8 cellular contexts compared by ENCODE assay signal in the genomic region with DNA sequence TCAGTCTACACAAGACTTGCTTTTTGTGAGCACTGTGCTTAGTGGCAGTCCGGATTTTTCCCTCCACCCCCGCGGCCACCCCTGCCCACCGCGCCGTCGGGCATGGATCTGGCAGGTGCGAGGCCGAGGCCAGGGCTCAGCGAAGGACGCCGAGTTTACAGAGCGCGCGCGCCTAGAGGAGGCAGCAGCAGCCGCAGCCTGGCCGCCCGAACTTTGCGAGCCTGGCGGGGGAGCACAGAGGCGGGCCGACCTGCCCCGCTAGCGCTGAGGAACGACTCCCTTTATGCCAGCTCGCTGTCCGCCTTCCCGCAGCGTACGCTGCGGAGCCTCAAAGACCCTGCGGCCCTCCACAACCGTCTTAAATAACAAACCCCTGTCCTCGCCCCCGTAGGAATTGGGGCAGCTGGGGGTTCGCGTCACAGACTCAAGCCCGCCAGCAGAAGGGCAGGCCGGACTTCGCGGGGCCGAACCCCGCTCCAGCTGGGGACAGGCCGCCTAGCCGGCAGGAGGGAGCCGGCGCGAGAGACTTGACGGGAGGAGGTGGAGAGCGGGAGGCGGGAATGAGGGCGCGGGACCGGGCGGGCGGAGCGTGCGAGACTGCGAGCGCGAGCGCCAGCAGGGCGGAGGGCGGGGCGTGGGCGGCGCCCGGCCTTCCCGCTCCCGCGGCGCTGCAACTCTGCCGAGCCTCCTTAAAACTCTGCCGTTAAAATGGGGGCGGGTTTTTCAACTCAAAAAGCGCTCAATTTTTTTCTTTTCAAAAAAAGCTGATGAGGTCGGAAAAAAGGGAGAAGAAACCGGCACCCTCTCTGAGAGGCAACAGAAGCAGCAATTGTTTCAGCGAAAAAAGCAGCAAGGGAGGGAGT. TPM values are rescaled to one million over a fixed set of nuclear protein-coding genes. Genes with fewer than 3 reads are reported as not detected.
A peak's percentile ranks its signal among the peaks of the same experiment; 100 is the strongest.
DNase-seq lines count a peak whose midpoint lies in the region; ATAC-seq and TF ChIP-seq lines count a peak whose summit lies in the region.

No MANE protein-coding gene starts in this region.

- H3K9me3 Mint-ChIP-seq in activated T-cell treated with anti-CD3 and anti-CD28 coated beads, Interleukin-2, amount 50 U/mL, for 72 hours, result no peaks in the 10 kb centered on the region
- H3K9me3 Mint-ChIP-seq in naive B cell, result no peaks in the 10 kb centered on the region
- H3K9me3 Mint-ChIP-seq in stimulated activated memory B cell treated with anti-CD40 and anti-IgM and Interleukin-4, amounts not matched to agents 10 μg/mL and 1 μg/mL and 100 μg/mL, for 72 hours, result no peaks in the 10 kb centered on the region

- WGBS in esophagus squamous epithelium, 2 donors, result 0 to 1% methylated on average over 13 to 23 of the region's 80 CpGs

- H3K27ac ChIP-seq in PC-9 (peak overlapping the region; percentile 62), esophagus squamous epithelium (peak overlapping the region; percentile 95 to 100 (median 97))

- H4K20me1 ChIP-seq in PC-9 (ENCODE audit: insufficient read depth), result no peaks in the 10 kb centered on the region

- H3K79me2 ChIP-seq in PC-9 (ENCODE audit: low read depth), result no peaks in the 10 kb centered on the region

- peaks cover 2 to 4% of the 10 kb centered on the region in 2 donors for H3K36me3 Mint-ChIP-seq in activated T-cell treated with anti-CD3 and anti-CD28 coated beads, Interleukin-2, amount 50 U/mL, for 72 hours (ENCODE audit: insufficient read depth in 2 of 2)
- no peaks in the 10 kb centered on the region for H3K36me3 Mint-ChIP-seq in naive B cell
- H3K36me3 Mint-ChIP-seq in stimulated activated memory B cell treated with anti-CD40 and anti-IgM and Interleukin-4, amounts not matched to agents 10 μg/mL and 1 μg/mL and 100 μg/mL, for 72 hours, result no peaks in the 10 kb centered on the region

- H3K27ac Mint-ChIP-seq in activated T-cell treated with anti-CD3 and anti-CD28 coated beads, Interleukin-2, amount 50 U/mL, for 72 hours, result peak overlapping the region; percentile 94
- peak overlapping the region; percentile 76 to 97 (median 90) for H3K27ac Mint-ChIP-seq in naive B cell
- peak overlapping the region; percentile 57 for H3K27ac Mint-ChIP-seq in stimulated activated memory B cell treated with anti-CD40 and anti-IgM and Interleukin-4, amounts not matched to agents 10 μg/mL and 1 μg/mL and 100 μg/mL, for 72 hours

- H3K27me3 ChIP-seq in PC-9 (ENCODE audit: insufficient read depth, low read depth) (no peaks in the 10 kb centered on the region), esophagus squamous epithelium (no peaks in the 10 kb centered on the region)

- BruUV-seq in PC-9 (replicated peaks; lab: Mats Ljungman, UMichigan), result TSS peak; percentile 90

- CTCF ChIA-PET in PC-9 (lab: Charles Lee), result interaction anchor here (0.6 kb wide), 1 partner anchor 640 kb away, joined by 5 read pairs; no protein-coding TSS in a partner anchor

- peak overlapping the region; percentile 99 for H2AFZ ChIP-seq in PC-9

- H3K9me3 ChIP-seq in PC-9 (ENCODE audit: insufficient read depth, low read depth) (no peaks in the 10 kb centered on the region), esophagus squamous epithelium (no peaks in the 10 kb centered on the region)

- peaks cover 33% of the 10 kb centered on the region for H3K4me1 Mint-ChIP-seq in activated T-cell treated with anti-CD3 and anti-CD28 coated beads, Interleukin-2, amount 50 U/mL, for 72 hours (ENCODE audit: low read depth)
- H3K4me1 Mint-ChIP-seq in naive B cell, result peaks cover 18 to 25% (median 21%) of the 10 kb centered on the region in 3 donors
- H3K4me1 Mint-ChIP-seq in stimulated activated memory B cell treated with anti-CD40 and anti-IgM and Interleukin-4, amounts not matched to agents 10 μg/mL and 1 μg/mL and 100 μg/mL, for 72 hours, result peaks cover 27% of the 10 kb centered on the region

- peaks cover 18% of the 10 kb centered on the region for H3F3A ChIP-seq in PC-9 (ENCODE audit: insufficient read depth, low read depth)

- intact Hi-C loops in PC-9 (cut with micrococcal nuclease; ENCODE audit: unreplicated experiment) (loop anchor here (1.0 to 5.0 kb wide), 3 partner anchors 8 to 169 kb away; partner anchors contain the start of gene FAF1), esophagus squamous epithelium (cut with DNase I) (no loop called here)

- TF ChIP-seq POLR2A in esophagus squamous epithelium (IDR thresholded peaks at IDR 0.05), result peak in 2 of 4 donors; percentile 70 to 81

- H3K4me3 Mint-ChIP-seq in activated T-cell treated with anti-CD3 and anti-CD28 coated beads, Interleukin-2, amount 50 U/mL, for 72 hours, result peak overlapping the region; percentile 93 to 97
- peak overlapping the region; percentile 86 to 99 (median 96) for H3K4me3 Mint-ChIP-seq in naive B cell
- H3K4me3 Mint-ChIP-seq in stimulated activated memory B cell treated with anti-CD40 and anti-IgM and Interleukin-4, amounts not matched to agents 10 μg/mL and 1 μg/mL and 100 μg/mL, for 72 hours, result peak overlapping the region; percentile 93

- H3K4me1 ChIP-seq in PC-9 (replicated peaks; ENCODE audit: insufficient read depth) (peaks cover 24% of the 10 kb centered on the region), esophagus squamous epithelium (peaks cover 0 to 47% (median 0%) of the 10 kb centered on the region in 3 donors)

- peaks cover 19% of the 10 kb centered on the region for H3K27me3 Mint-ChIP-seq in activated T-cell treated with anti-CD3 and anti-CD28 coated beads, Interleukin-2, amount 50 U/mL, for 72 hours (ENCODE audit: low read depth)
- peaks cover 0 to 15% (median 9%) of the 10 kb centered on the region in 3 donors for H3K27me3 Mint-ChIP-seq in naive B cell
- H3K27me3 Mint-ChIP-seq in stimulated activated memory B cell treated with anti-CD40 and anti-IgM and Interleukin-4, amounts not matched to agents 10 μg/mL and 1 μg/mL and 100 μg/mL, for 72 hours, result peaks cover 17% of the 10 kb centered on the region

- H3K4me3 ChIP-seq in Jurkat, Clone E6-1 (ENCODE audit: low read length), result peak overlapping the region; percentile 97
- H3K4me3 ChIP-seq in PC-9 (peak overlapping the region; percentile 86), esophagus squamous epithelium (peak overlapping the region; percentile 77 to 90 (median 84))

- POLR2A ChIA-PET in PC-9 (lab: Charles Lee; ENCODE audit: unreplicated experiment), result no interaction called here

- peak; percentile 65 for ATAC-seq in GM21576 (IDR thresholded peaks at IDR 0.05; ENCODE audit: unreplicated experiment)
- peak; percentile 80 to 83 for ATAC-seq in activated T-cell treated with anti-CD3 and anti-CD28 coated beads, Interleukin-2, amount 50 U/mL, for 72 hours (replicated peaks in 1 of 2)
- ATAC-seq in naive B cell (ENCODE audit: low read depth in 2 of 2), result peak; percentile 80 to 81
- peak; percentile 94 for ATAC-seq in stimulated activated memory B cell treated with anti-CD40 and anti-IgM and Interleukin-4, amounts not matched to agents 10 μg/mL and 1 μg/mL and 100 μg/mL, for 72 hours

- peak overlapping the region; percentile 82 for H3K4me2 ChIP-seq in PC-9

- peak; percentile 90 for DNase-seq in DMS114 treated with DMSO at 0.1 percent for 48 hours (lab: John Stamatoyannopoulos, UW; ENCODE audit: unreplicated experiment)
- peak; percentile 90 for DNase-seq in Jurkat, Clone E6-1 (ENCODE audit: low read depth, low spot score)
- DNase-seq in PC-9, result peak; percentile 68 to 93
- DNase-seq in activated T-cell treated with anti-CD3 and anti-CD28 coated beads, Interleukin-2, amount 50 U/mL, for 72 hours, result peak; percentile 85 to 86
- peak; percentile 41 for DNase-seq in esophagus squamous epithelium (lab: John Stamatoyannopoulos, UW)
- DNase-seq in naive B cell, result peak; percentile 78

- H3K9me2 ChIP-seq in PC-9 (ENCODE audit: insufficient read depth), result no peaks in the 10 kb centered on the region

- peak; percentile 51; the same call in 1 of the 2 replicates for TF ChIP-seq CTCF in PC-9 (conservative IDR thresholded peaks at IDR 0.05)
- TF ChIP-seq CTCF in esophagus squamous epithelium (IDR thresholded peaks at IDR 0.05), result peak; percentile 23 to 58 (median 36)

- H3K36me3 ChIP-seq in PC-9 (ENCODE audit: low read depth) (no peaks in the 10 kb centered on the region), esophagus squamous epithelium (no peaks in the 10 kb centered on the region)

RNA-seq across cellular contexts. Expression of gene CDKN2C, which starts 1.8 kb away (rescaled TPM):
- 94.3 TPM for polyA plus RNA-seq in Jurkat, Clone E6-1 (2012; ENCODE audit: insufficient read depth, insufficient read length)
- total RNA-seq in PC-9 (2021) (16.1 and 17.1 TPM in 2 replicates), esophagus squamous epithelium (10 to 100 TPM in 3 of 4 donors, 1 to 10 TPM in 1; 6.9 to 16.5 (median 12.5) TPM)
- total RNA-seq in activated T-cell treated with anti-CD3 and anti-CD28 coated beads, Interleukin-2, amount 50 U/mL, for 72 hours, result 10 to 100 TPM; 11.2 to 13.7 TPM
- 1 to 10 TPM in 3 of 6 donors, under 1 TPM in 2, not detected in 1; 0.57 to 1.1 (median 1.1) TPM for polyA plus RNA-seq in naive B cell (ENCODE audit: low read depth in 6 of 6)

RNA-seq across cellular contexts. Expression of gene FAF1, which starts 8.2 kb away (rescaled TPM):
- polyA plus RNA-seq in Jurkat, Clone E6-1 (2012; ENCODE audit: insufficient read depth, insufficient read length), result 135 TPM
- total RNA-seq in PC-9 (2021), result 99.2 and 105 TPM in 2 replicates
- total RNA-seq in activated T-cell treated with anti-CD3 and anti-CD28 coated beads, Interleukin-2, amount 50 U/mL, for 72 hours, result 10 to 100 TPM; 65.7 to 83.0 TPM
- total RNA-seq in esophagus squamous epithelium, result 10 to 100 TPM; 23.8 to 64.6 (median 43.9) TPM
- 10 to 100 TPM; 36.4 to 66.5 (median 43.2) TPM for polyA plus RNA-seq in naive B cell (ENCODE audit: low read depth in 6 of 6)

Comparison
In these comparisons a context has a peak if more than half of its experiments do, and no peak if none do; other contexts are left out.
1. Peak in every context shown above with its lines: DNase-seq, ATAC-seq, H3K4me3 ChIP-seq and H3K27ac ChIP-seq.